Comparison of ENCODE assay signal across 36 cellular contexts in the genomic region with DNA sequence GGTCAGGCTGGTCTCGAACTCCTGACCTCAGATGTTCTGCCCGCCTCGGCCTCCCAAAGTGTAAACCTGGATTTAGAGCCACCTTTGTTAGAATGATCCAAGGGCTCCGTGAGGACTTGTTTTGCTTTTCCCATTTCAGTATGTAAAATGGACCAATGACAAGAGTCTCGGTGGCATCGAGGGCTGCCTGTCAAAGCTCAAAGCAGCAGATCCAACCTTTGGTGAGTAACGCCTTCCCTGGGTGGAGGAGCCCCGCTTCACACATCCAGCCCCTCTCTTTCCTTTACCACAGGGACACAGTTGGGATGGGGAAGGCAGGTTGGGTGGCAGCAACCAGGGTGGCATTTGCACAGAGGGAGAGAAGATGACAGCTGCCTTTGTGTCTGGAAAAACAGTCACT. TPM values are rescaled to one million over a fixed set of nuclear protein-coding genes. Genes with fewer than 3 reads are reported as not detected.
"Had no signal": no experiment of that assay in that cellular context is flagged by ENCODE, and none has a peak within 500 bp of the region (broad histone marks: within the 10 kb centered on the region; RNA-seq: fewer than 3 reads in every experiment).

No MANE protein-coding gene starts in this region.

- H3K9me3 Mint-ChIP-seq: activated B cell treated with CpG ODN at 0.5 μM for 24 hours; activated naive CD4-positive, alpha-beta T cell treated with anti-CD3 and anti-CD28 coated beads for 36 hours; activated T-cell treated with anti-CD3 and anti-CD28 coated beads, Interleukin-2, amount 50 U/mL, for 72 hours; activated T-helper 1 cell treated with anti-CD3 and anti-CD28 coated beads, Interleukin-12 subunit alpha, Interleukin-12 subunit beta, Interleukin-2, Interleukin-4 antibody, amounts not matched to agents 30 ng/mL and 10 ng/mL and 1 ng/mL, durations not matched to agents 14 hours and 24 hours and 36 hours; activated T-helper 17 cell treated with anti-CD3 and anti-CD28 coated beads, Interleukin-2, amount 50 U/mL, for 72 hours had no signal

- H3K4me3 Mint-ChIP-seq: activated B cell treated with CpG ODN at 0.5 μM for 24 hours; activated CD4-positive, alpha-beta memory T cell treated with anti-CD3 and anti-CD28 coated beads for 36 hours; activated CD4-positive, alpha-beta T cell treated with anti-CD3 and anti-CD28 coated beads, Interleukin-2, amount 10 ng/mL, durations not matched to agents 24 days and 14 days; activated CD8-positive, alpha-beta T cell treated with anti-CD3 and anti-CD28 coated beads for 36 hours; activated naive CD4-positive, alpha-beta T cell treated with anti-CD3 and anti-CD28 coated beads for 36 hours; activated naive CD8-positive, alpha-beta T cell treated with anti-CD3 and anti-CD28 coated beads for 36 hours; activated T-cell treated with anti-CD3 and anti-CD28 coated beads, Interleukin-2, amount 50 U/mL, for 4 hours; activated T-cell treated with anti-CD3 and anti-CD28 coated beads, Interleukin-2, amount 50 U/mL, for 72 hours; activated T-helper 1 cell treated with anti-CD3 and anti-CD28 coated beads, Interleukin-12 subunit alpha, Interleukin-12 subunit beta, Interleukin-2, Interleukin-4 antibody, amounts not matched to agents 30 ng/mL and 10 ng/mL and 1 ng/mL, durations not matched to agents 14 hours and 24 hours and 36 hours; activated T-helper 17 cell treated with anti-CD3 and anti-CD28 coated beads, Interleukin-2, amount 50 U/mL, for 72 hours; brain; T-helper 1 cell treated with Interleukin-12 subunit alpha and Interleukin-12 subunit beta and Interleukin-4 antibody, amounts not matched to agents 30 μg/mL and 1 μg/mL, for 36 hours; T-helper 2 cell treated with Interferon-gamma antibody and Interleukin-4, amounts not matched to agents 5 μg/mL and 100 μg/mL, for 36 hours had no signal

- H3K27ac ChIP-seq: adrenal gland, ascending aorta, cardiac muscle cell, VCaP had no signal

- DNase-seq: activated B cell treated with CpG ODN at 0.5 μM for 24 hours; activated CD4-positive, alpha-beta memory T cell treated with anti-CD3 and anti-CD28 coated beads for 36 hours; activated CD4-positive, alpha-beta T cell treated with anti-CD3 and anti-CD28 coated beads for 4 hours; activated CD4-positive, alpha-beta T cell treated with anti-CD3 and anti-CD28 coated beads, Interleukin-2, amount 10 ng/mL, durations not matched to agents 24 days and 14 days; activated CD4-positive, alpha-beta T cell treated with anti-CD3 and anti-CD28 coated beads, Interleukin-2, amount 50 U/mL, for 1 hour; activated CD4-positive, alpha-beta T cell treated with anti-CD3 and anti-CD28 coated beads, Interleukin-2, amount 50 U/mL, for 4 hours; activated CD4-positive, CD25-positive, alpha-beta regulatory T cell treated with anti-CD3 and anti-CD28 coated beads, Interleukin-2, amount 50 U/mL, for 72 hours; activated CD8-positive, alpha-beta memory T cell treated with anti-CD3 and anti-CD28 coated beads, Interleukin-2, amount 50 U/mL, for 4 hours; activated CD8-positive, alpha-beta T cell treated with anti-CD3 and anti-CD28 coated beads for 36 hours; activated effector memory CD4-positive, alpha-beta T cell treated with anti-CD3 and anti-CD28 coated beads, Interleukin-2, amount 50 U/mL, for 16 hours; activated gamma-delta T cell treated with Interleukin-2 at 50 U/mL for 16 hours; activated naive CD4-positive, alpha-beta T cell; activated naive CD4-positive, alpha-beta T cell treated with anti-CD3 and anti-CD28 coated beads for 36 hours; activated naive CD8-positive, alpha-beta T cell treated with anti-CD3 and anti-CD28 coated beads for 36 hours; activated T-cell treated with anti-CD3 and anti-CD28 coated beads for 4 hours; activated T-cell treated with anti-CD3 and anti-CD28 coated beads, Interleukin-2, amount 50 U/mL, for 1 hour; activated T-cell treated with anti-CD3 and anti-CD28 coated beads, Interleukin-2, amount 50 U/mL, for 4 hours; activated T-cell treated with anti-CD3 and anti-CD28 coated beads, Interleukin-2, amount 50 U/mL, for 72 hours; amygdala; anterior cingulate cortex; central memory CD4-positive, alpha-beta T cell; T-helper 1 cell; T-helper 2 cell; T-helper 9 cell had no signal

- H3K27me3 ChIP-seq: adrenal gland, ascending aorta, cardiac muscle cell had no signal

- H3K27me3 Mint-ChIP-seq: activated B cell treated with CpG ODN at 0.5 μM for 24 hours; activated CD4-positive, alpha-beta memory T cell treated with anti-CD3 and anti-CD28 coated beads for 36 hours; activated CD4-positive, alpha-beta T cell treated with anti-CD3 and anti-CD28 coated beads, Interleukin-2, amount 10 ng/mL, durations not matched to agents 24 days and 14 days; activated CD8-positive, alpha-beta T cell treated with anti-CD3 and anti-CD28 coated beads for 36 hours; activated T-helper 17 cell treated with anti-CD3 and anti-CD28 coated beads, Interleukin-2, amount 50 U/mL, for 72 hours had no signal

- H3K9me3 ChIP-seq: adrenal gland, ascending aorta had no signal

- H3K27ac Mint-ChIP-seq: activated B cell treated with CpG ODN at 0.5 μM for 24 hours; activated CD4-positive, alpha-beta memory T cell treated with anti-CD3 and anti-CD28 coated beads for 36 hours; activated CD4-positive, alpha-beta T cell treated with anti-CD3 and anti-CD28 coated beads, Interleukin-2, amount 10 ng/mL, durations not matched to agents 24 days and 14 days; activated CD8-positive, alpha-beta T cell treated with anti-CD3 and anti-CD28 coated beads for 36 hours; activated naive CD4-positive, alpha-beta T cell treated with anti-CD3 and anti-CD28 coated beads for 36 hours; activated naive CD4-positive, alpha-beta T cell treated with anti-CD3 and anti-CD28 coated beads, Interleukin-2, amount 50 U/mL, for 72 hours; activated naive CD8-positive, alpha-beta T cell treated with anti-CD3 and anti-CD28 coated beads for 36 hours; activated T-cell treated with anti-CD3 and anti-CD28 coated beads, Interleukin-2, amount 50 U/mL, for 72 hours; activated T-helper 1 cell treated with anti-CD3 and anti-CD28 coated beads, Interleukin-12 subunit alpha, Interleukin-12 subunit beta, Interleukin-2, Interleukin-4 antibody, amounts not matched to agents 30 ng/mL and 10 ng/mL and 1 ng/mL, durations not matched to agents 14 hours and 24 hours and 36 hours; activated T-helper 17 cell treated with anti-CD3 and anti-CD28 coated beads, Interleukin-2, amount 50 U/mL, for 72 hours; T-helper 1 cell treated with Interleukin-12 subunit alpha and Interleukin-12 subunit beta and Interleukin-4 antibody, amounts not matched to agents 30 μg/mL and 1 μg/mL, for 36 hours; T-helper 2 cell treated with Interferon-gamma antibody and Interleukin-4, amounts not matched to agents 5 μg/mL and 100 μg/mL, for 36 hours had no signal

- H3K4me3 ChIP-seq: adrenal gland, ascending aorta, cardiac muscle cell had no signal

RNA-seq across cellular contexts. Expression of gene PKDREJ, which starts 9.1 kb away (rescaled TPM):
- total RNA-seq: activated B cell treated with CpG ODN at 0.5 μM for 24 hours; activated CD4-positive, alpha-beta memory T cell treated with anti-CD3 and anti-CD28 coated beads for 36 hours; activated CD4-positive, alpha-beta T cell treated with anti-CD3 and anti-CD28 coated beads, Interleukin-2, amount 10 ng/mL, durations not matched to agents 24 days and 14 days; activated CD8-positive, alpha-beta memory T cell treated with anti-CD3 and anti-CD28 coated beads for 36 hours; activated CD8-positive, alpha-beta T cell treated with anti-CD3 and anti-CD28 coated beads for 36 hours; activated naive CD4-positive, alpha-beta T cell treated with anti-CD3 and anti-CD28 coated beads for 36 hours; activated naive CD8-positive, alpha-beta T cell treated with anti-CD3 and anti-CD28 coated beads for 36 hours; activated T-cell treated with anti-CD3 and anti-CD28 coated beads, Interleukin-2, amount 50 U/mL, for 4 hours; activated T-cell treated with anti-CD3 and anti-CD28 coated beads, Interleukin-2, amount 50 U/mL, for 72 hours; activated T-helper 17 cell treated with anti-CD3 and anti-CD28 coated beads, Interleukin-2, amount 50 U/mL, for 72 hours; ascending aorta; bronchial epithelial cell had no signal

RNA-seq across cellular contexts. Expression of gene GTSE1, which starts 24.5 kb away (rescaled TPM):
- total RNA-seq: ascending aorta had no signal
